Comparison of ENCODE assay signal across 8 cellular contexts in the genomic region with DNA sequence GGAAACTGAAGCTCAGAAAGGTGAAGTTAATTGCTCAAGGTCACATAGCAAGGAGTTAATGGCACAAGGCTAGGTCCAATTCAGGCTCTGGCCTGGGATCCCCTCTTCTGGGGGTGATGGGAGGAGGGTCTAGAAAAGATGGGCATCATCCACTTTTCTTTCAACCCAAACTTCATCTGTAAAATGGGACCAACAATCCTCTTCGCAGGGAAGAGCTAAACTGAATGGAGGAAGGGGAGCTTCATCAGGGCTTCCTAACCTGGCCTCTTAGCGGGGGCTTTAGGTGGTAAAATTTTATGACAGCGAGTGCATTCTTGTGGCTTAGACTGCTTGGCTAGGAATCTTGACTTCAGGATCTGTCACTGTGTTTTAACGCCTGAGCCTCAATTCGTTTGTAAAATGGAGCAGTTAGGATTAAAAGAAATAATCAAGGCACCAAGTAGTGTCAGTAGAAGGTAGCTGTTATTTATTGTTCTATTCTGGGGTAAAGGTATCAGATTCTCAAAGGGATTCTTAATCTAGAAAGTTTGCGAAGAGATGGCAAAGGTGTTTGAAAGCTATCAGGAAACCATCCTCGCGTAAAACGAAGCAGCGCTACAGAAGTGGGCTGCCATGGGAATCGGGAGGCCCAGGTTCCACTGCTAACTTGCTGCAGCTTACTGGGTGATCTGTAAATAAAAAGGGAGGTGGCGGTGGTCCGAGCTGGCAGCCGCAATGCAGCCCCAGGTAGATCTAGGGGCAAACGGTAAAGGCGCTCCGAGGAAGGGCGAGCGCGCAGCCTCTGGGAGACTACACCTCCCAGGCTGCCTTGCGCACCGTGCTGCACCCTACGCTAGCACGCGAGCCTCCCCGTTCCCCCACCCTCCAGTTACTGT. TPM values are rescaled to one million over a fixed set of nuclear protein-coding genes. Genes with fewer than 3 reads are reported as not detected.
A peak's percentile ranks its signal among the peaks of the same experiment; 100 is the strongest.
DNase-seq lines count a peak whose midpoint lies in the region; ATAC-seq and TF ChIP-seq lines count a peak whose summit lies in the region.

No MANE protein-coding gene starts in this region.

- H2BK5ac ChIP-seq in neuronal stem cell (ENCODE audit: low read length), result peak overlapping the region; percentile 99

- peaks cover 6% of the 10 kb centered on the region for H3K79me1 ChIP-seq in neuronal stem cell (ENCODE audit: low read depth, low read length)

- H3K18ac ChIP-seq in neuronal stem cell (ENCODE audit: low read length), result peak overlapping the region; percentile 58

- peak; percentile 83 for ATAC-seq in GM19372 (IDR thresholded peaks at IDR 0.05; ENCODE audit: low read depth, unreplicated experiment)
- peak; percentile 90 for ATAC-seq in T-helper 17 cell

- H3K4me3 Mint-ChIP-seq in T-helper 17 cell, result peak overlapping the region; percentile 97

- no peak overlapping the region for H4K8ac ChIP-seq in neuronal stem cell (ENCODE audit: low read depth, low read length)

- TF ChIP-seq CTCF in HL-60 (IDR thresholded peaks at IDR 0.05; ENCODE audit: insufficient read depth, low read length) (no peak), fibroblast of pulmonary artery (IDR thresholded peaks at IDR 0.05; ENCODE audit: low read length, missing control alignments) (no peak)

- peak overlapping the region; percentile 100 for H3K9ac ChIP-seq in neuronal stem cell (ENCODE audit: low read depth, low read length, poor library complexity)

- H3K36me3 ChIP-seq in neuronal stem cell (replicated peaks in 1 of 2; ENCODE audit: control insufficient read depth in 2 of 2, insufficient read depth in 2 of 2, low read length in 2 of 2), result peaks cover 17 to 31% of the 10 kb centered on the region in 2 donors

- peak overlapping the region; percentile 100 for H3K27ac Mint-ChIP-seq in T-helper 17 cell

- no CpG with 5 or more reads among the region's 26 CpGs for WGBS in neuronal stem cell (ENCODE audit: extremely low coverage in 2 of 2, insufficient read length in 2 of 2, insufficient replicate concordance in 1 of 2), 2 donors

- H2BK120ac ChIP-seq in neuronal stem cell (ENCODE audit: low read depth, low read length), result no peak overlapping the region

- H3K9me3 ChIP-seq in T-helper 17 cell (ENCODE audit: control insufficient read depth, low read length, poor library complexity, severe bottlenecking) (no peaks in the 10 kb centered on the region), neuronal stem cell (replicated peaks in 1 of 2; ENCODE audit: control insufficient read depth in 2 of 2, insufficient read depth in 1 of 2, low read depth in 1 of 2, low read length in 2 of 2) (no peaks in the 10 kb centered on the region)

- H3K27me3 ChIP-seq in HL-60 (ENCODE audit: insufficient read depth, poor library complexity, severe bottlenecking), result no peaks in the 10 kb centered on the region
- no peaks in the 10 kb centered on the region for H3K27me3 ChIP-seq in neuronal stem cell (ENCODE audit: control insufficient read depth in 3 of 3, insufficient read depth in 3 of 3, low read depth in 1 of 3, low read length in 3 of 3)

- H3K27ac ChIP-seq in HL-60 (replicated peaks), result peak overlapping the region; percentile 99
- H3K27ac ChIP-seq in neuronal stem cell (replicated peaks; ENCODE audit: low read length), result peak overlapping the region; percentile 100

- H3K4me1 ChIP-seq in neuronal stem cell (ENCODE audit: control insufficient read depth in 2 of 2, insufficient read depth in 1 of 2, low read depth in 1 of 2, low read length in 2 of 2), result peaks cover 5 to 8% of the 10 kb centered on the region in 2 donors

- H3K4me1 Mint-ChIP-seq in T-helper 17 cell, result peaks cover 36% of the 10 kb centered on the region

- H3K36me3 Mint-ChIP-seq in T-helper 17 cell (ENCODE audit: low read depth), result no peaks in the 10 kb centered on the region

- no peak overlapping the region for H3K14ac ChIP-seq in neuronal stem cell (ENCODE audit: low read length)

- H3K23ac ChIP-seq in neuronal stem cell (ENCODE audit: low read depth, low read length, poor library complexity), result peak overlapping the region; percentile 100

- H3K27me3 Mint-ChIP-seq in T-helper 17 cell, result no peaks in the 10 kb centered on the region

- no peak overlapping the region for H2AK5ac ChIP-seq in neuronal stem cell (ENCODE audit: low read depth, low read length)

- no peak overlapping the region for H2BK15ac ChIP-seq in neuronal stem cell (ENCODE audit: low read length)

- H2BK12ac ChIP-seq in neuronal stem cell (ENCODE audit: low read length), result no peak overlapping the region

- DNase-seq in DMS114 treated with DMSO at 0.1 percent for 48 hours (lab: John Stamatoyannopoulos, UW; ENCODE audit: unreplicated experiment) (peak; percentile 96), HL-60 (ENCODE audit: low read depth in 1 of 2, low spot score in 1 of 2) (no peak), T-helper 17 cell (no peak), fibroblast of pulmonary artery (ENCODE audit: low read depth) (no peak), neuronal stem cell (ENCODE audit: low spot score) (no peak), retina (no peak), C1 segment of cervical spinal cord (lab: John Stamatoyannopoulos, UW) (no peak)

- H3K4me3 ChIP-seq in HL-60 (replicated peaks; ENCODE audit: insufficient read depth, low read length) (peak overlapping the region; percentile 31), fibroblast of pulmonary artery (replicated peaks; ENCODE audit: low read depth, low read length) (peak overlapping the region; percentile 95), neuronal stem cell (ENCODE audit: low read length in 2 of 2) (peak overlapping the region; percentile 96 to 98)

- H3K4me2 ChIP-seq in neuronal stem cell (ENCODE audit: insufficient read depth, low read length, poor library complexity, severe bottlenecking), result peak overlapping the region; percentile 78

- H4K91ac ChIP-seq in neuronal stem cell (ENCODE audit: low read depth, low read length, poor library complexity), result no peak overlapping the region

- H3K4ac ChIP-seq in neuronal stem cell (ENCODE audit: low read length), result no peak overlapping the region

- peak overlapping the region; percentile 94 for H2AFZ ChIP-seq in neuronal stem cell (ENCODE audit: low read length)

RNA-seq across cellular contexts. Expression of gene SRCAP, which starts 1.5 kb away (rescaled TPM):
- total RNA-seq in T-helper 17 cell, result 10 to 100 TPM; 86.9 to 90.5 TPM
- 15.9 TPM for polyA plus RNA-seq in neuronal stem cell (2013, experiment 1 of 2)
- polyA plus RNA-seq in neuronal stem cell (2013, experiment 2 of 2), result 17.9 TPM

RNA-seq across cellular contexts. Expression of gene FBRS, which starts 39.3 kb away (rescaled TPM):
- 100 to 1,000 TPM; 217 to 246 TPM for total RNA-seq in T-helper 17 cell
- 30.9 TPM for polyA plus RNA-seq in neuronal stem cell (2013, experiment 1 of 2)
- 31.8 TPM for polyA plus RNA-seq in neuronal stem cell (2013, experiment 2 of 2)

RNA-seq across cellular contexts. Expression of gene PRR14, which starts 46.7 kb away (rescaled TPM):
- total RNA-seq in T-helper 17 cell, result 10 to 100 TPM; 74.1 to 89.1 TPM
- 52.4 TPM for polyA plus RNA-seq in neuronal stem cell (2013, experiment 1 of 2)
- 55.2 TPM for polyA plus RNA-seq in neuronal stem cell (2013, experiment 2 of 2)

RNA-seq across cellular contexts. Expression of gene PHKG2, which starts 50.7 kb away (rescaled TPM):
- 10 to 100 TPM; 31.6 to 38.1 TPM for total RNA-seq in T-helper 17 cell
- 22.6 TPM for polyA plus RNA-seq in neuronal stem cell (2013, experiment 1 of 2)
- polyA plus RNA-seq in neuronal stem cell (2013, experiment 2 of 2), result 21.7 TPM

Comparison
In these comparisons a context has a peak if more than half of its experiments do, and no peak if none do; other contexts are left out.
1. H3K4me3 ChIP-seq: peak in every context shown above with its lines; median percentile 97 in neuronal stem cell; 95 in fibroblast of pulmonary artery; 31 in HL-60.